8 cellular contexts compared by ENCODE assay signal in the genomic region with DNA sequence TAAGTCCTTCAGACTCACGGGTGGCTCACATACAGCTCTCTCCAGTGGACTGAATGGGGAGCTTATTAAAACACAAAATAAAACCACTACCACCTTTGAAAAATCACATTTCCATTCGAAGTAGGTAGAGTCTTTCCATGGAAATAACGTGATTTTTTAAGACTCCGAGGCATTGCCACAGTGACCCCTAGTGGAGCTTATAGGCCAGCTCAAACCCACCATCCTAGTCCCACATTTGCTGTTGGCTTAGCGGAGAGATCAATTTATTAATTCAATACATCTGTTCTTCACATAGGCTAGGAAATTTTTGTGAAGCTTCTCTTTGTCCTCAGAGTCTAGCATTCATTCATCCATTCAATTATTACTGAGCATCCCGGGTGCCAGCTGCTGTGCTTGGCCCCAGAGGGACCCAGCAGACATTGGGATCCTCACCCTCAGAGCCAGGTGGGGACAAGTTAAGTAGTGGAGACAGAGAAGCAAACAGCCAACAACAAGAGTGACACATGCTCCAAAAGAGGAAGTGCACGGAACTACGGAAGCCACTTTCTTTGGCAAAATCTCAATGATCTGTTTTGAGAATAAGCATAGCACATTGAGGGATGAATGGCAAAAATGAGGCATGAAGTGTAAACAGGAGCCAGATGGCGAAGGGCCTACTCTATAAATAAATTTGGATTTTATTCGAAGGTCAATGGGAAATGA. TPM values are rescaled to one million over a fixed set of nuclear protein-coding genes. Genes with fewer than 3 reads are reported as not detected.
DNase-seq lines count a peak whose midpoint lies in the region; ATAC-seq and TF ChIP-seq lines count a peak whose summit lies in the region.

No MANE protein-coding gene starts in this region.

- TF ChIP-seq POLR2A in upper lobe of left lung (IDR thresholded peaks at IDR 0.05): no peak

- no peak for TF ChIP-seq EP300 in upper lobe of left lung (IDR thresholded peaks at IDR 0.05)

- DNase-seq in activated T-cell treated with anti-CD3 and anti-CD28 coated beads for 24 hours (ENCODE audit: low read depth) (peak; percentile 12), NCI-H2029 (lab: John Stamatoyannopoulos, UW) (peak; percentile 49), iPS-NIHi7 (ENCODE audit: extremely low spot score) (peak; percentile 63), upper lobe of left lung (no peak)
- no peak for DNase-seq in activated T-cell treated with anti-CD3 and anti-CD28 coated beads, Interleukin-2, amount 50 U/mL, for 1 hour
- peak; percentile 18 for DNase-seq in activated naive CD4-positive, alpha-beta T cell treated with anti-CD3 and anti-CD28 coated beads, Interleukin-2, amount 50 U/mL, for 16 hours
- no peak for DNase-seq in NK-92 treated with Interleukin-12 subunit alpha and Interleukin-12 subunit beta, amount 100 ng/mL, for 24 hours (lab: John Stamatoyannopoulos, UW)

- no peaks in the 10 kb centered on the region for H3K36me3 ChIP-seq in upper lobe of left lung

- 28 to 35% methylated on average over 10 of the region's 10 CpGs for WGBS in upper lobe of left lung, 2 donors

- H3K4me1 ChIP-seq in upper lobe of left lung: peaks cover 15 to 24% (median 16%) of the 10 kb centered on the region in 4 donors

- no peak overlapping the region for H3K27ac ChIP-seq in upper lobe of left lung

- H3K9me3 ChIP-seq in upper lobe of left lung: peaks cover 2 to 8% (median 6%) of the 10 kb centered on the region in 4 donors

- no peak overlapping the region for H3K4me3 ChIP-seq in upper lobe of left lung

- TF ChIP-seq CTCF in upper lobe of left lung (IDR thresholded peaks at IDR 0.05): peak in 5 of 6 experiments; percentile 31 to 50 (median 43)

- ATAC-seq in upper lobe of left lung (ENCODE audit: low FRiP score in 2 of 2): peak in 1 of 2 donors; percentile 30
- no peak for ATAC-seq in HG02970 (IDR thresholded peaks at IDR 0.05; ENCODE audit: low FRiP score, unreplicated experiment)

- no peaks in the 10 kb centered on the region for H3K27me3 ChIP-seq in upper lobe of left lung

RNA-seq across cellular contexts. Expression of gene P4HA3, which starts 10.2 kb away (rescaled TPM):
- total RNA-seq in upper lobe of left lung: 1 to 10 TPM in 1 of 6 donors, under 1 TPM in 3, not detected in 2; 0.22 to 1.6 (median 0.64) TPM

Comparison
In these comparisons a context has a peak if more than half of its experiments do, and no peak if none do; other contexts are left out.
1. DNase-seq: peak in activated T-cell treated with anti-CD3 and anti-CD28 coated beads for 24 hours (single experiment), NCI-H2029 (single experiment), activated naive CD4-positive, alpha-beta T cell treated with anti-CD3 and anti-CD28 coated beads, Interleukin-2, amount 50 U/mL, for 16 hours (single experiment) and iPS-NIHi7 (single experiment); none in activated T-cell treated with anti-CD3 and anti-CD28 coated beads, Interleukin-2, amount 50 U/mL, for 1 hour (single experiment), upper lobe of left lung (0 of 2) and NK-92 treated with Interleukin-12 subunit alpha and Interleukin-12 subunit beta, amount 100 ng/mL, for 24 hours (single experiment).